Comparison of ENCODE assay signal across 21 cellular contexts in the genomic region with DNA sequence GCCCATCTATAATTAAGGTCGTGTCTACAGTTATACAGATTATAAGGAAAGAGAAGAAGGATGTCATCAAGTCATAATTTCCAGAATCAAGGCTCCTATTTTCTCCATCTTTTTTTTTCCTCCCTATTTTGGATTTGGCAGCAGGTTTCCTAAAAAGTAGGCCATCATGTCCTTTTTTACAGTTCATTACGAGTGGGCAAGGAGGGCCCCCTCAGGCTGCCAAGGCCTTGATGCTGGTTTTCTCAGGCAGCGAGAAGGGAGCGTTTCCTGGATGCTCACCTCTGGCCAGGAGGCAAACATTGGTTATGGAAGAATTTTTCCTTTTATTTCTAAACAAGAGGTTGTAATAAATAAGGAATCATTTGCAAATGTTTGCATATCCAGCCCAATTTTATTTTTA.
DNase-seq lines count a peak whose midpoint lies in the region; ATAC-seq and TF ChIP-seq lines count a peak whose summit lies in the region.
"Had no signal": no experiment of that assay in that cellular context is flagged by ENCODE, and none has a peak within 500 bp of the region (broad histone marks: within the 10 kb centered on the region; RNA-seq: fewer than 3 reads in every experiment).

No MANE protein-coding gene starts in this region.

- no peaks in the 10 kb centered on the region for H3K36me3 ChIP-seq in right atrium auricular region
- H3K36me3 ChIP-seq: BE2C, BLaER1 had no signal

- no peaks in the 10 kb centered on the region for H3K4me1 Mint-ChIP-seq in activated CD4-positive, alpha-beta memory T cell treated with anti-CD3 and anti-CD28 coated beads for 36 hours (ENCODE audit: low read depth)
- H3K4me1 Mint-ChIP-seq: CD14-positive monocyte; CD4-positive, alpha-beta memory T cell; CD8-positive, alpha-beta memory T cell had no signal

- H3K4me3 ChIP-seq in right atrium auricular region = no peak overlapping the region
- H3K4me3 ChIP-seq: BLaER1 had no signal

- H3K27ac ChIP-seq in right atrium auricular region = no peak overlapping the region
- H3K27ac ChIP-seq: BLaER1 had no signal

- no peak for TF ChIP-seq CTCF in right atrium auricular region (IDR thresholded peaks at IDR 0.05)

- no peak overlapping the region for H3K4me3 Mint-ChIP-seq in activated CD4-positive, alpha-beta memory T cell treated with anti-CD3 and anti-CD28 coated beads for 36 hours
- H3K4me3 Mint-ChIP-seq: CD14-positive monocyte; CD4-positive, CD25-positive, alpha-beta regulatory T cell; CD8-positive, alpha-beta memory T cell had no signal

- no peaks in the 10 kb centered on the region for H3K9me3 Mint-ChIP-seq in activated CD4-positive, alpha-beta memory T cell treated with anti-CD3 and anti-CD28 coated beads for 36 hours
- H3K9me3 Mint-ChIP-seq: CD8-positive, alpha-beta memory T cell had no signal

- no peak for ATAC-seq in left ventricle myocardium superior

- intact Hi-C loops in left ventricle myocardium superior (cut with micrococcal nuclease) = no loop called here
- intact Hi-C loops in activated CD4-positive, alpha-beta memory T cell treated with anti-CD3 and anti-CD28 coated beads for 36 hours (cut with micrococcal nuclease) = no loop called here

- no peaks in the 10 kb centered on the region for H3K9me3 ChIP-seq in right atrium auricular region
- H3K9me3 ChIP-seq: BE2C, BLaER1 had no signal

- no peaks in the 10 kb centered on the region for H3K27me3 ChIP-seq in right atrium auricular region
- H3K27me3 ChIP-seq: BE2C, BLaER1 had no signal

- POLR2A ChIA-PET in activated CD4-positive, alpha-beta memory T cell treated with anti-CD3 and anti-CD28 coated beads for 36 hours (lab: Charles Lee) = no interaction called here

- DNase-seq in left ventricle myocardium superior (peak; percentile 30), right atrium auricular region (ENCODE audit: low spot score) (no peak), cerebellar cortex (ENCODE audit: low spot score) (peak; percentile 70), amygdala (lab: John Stamatoyannopoulos, UW) (no peak)
- DNase-seq in activated CD4-positive, alpha-beta memory T cell treated with anti-CD3 and anti-CD28 coated beads for 36 hours = no peak
- DNase-seq: 8988T; ACHN; BE2C; CD4-positive, alpha-beta memory T cell; CD4-positive, CD25-positive, alpha-beta regulatory T cell; CD8-positive, alpha-beta memory T cell; COR-L47; DMS 273 treated with DMSO at 0.1 percent for 48 hours; DMS153; DMS53; DMS79; DND-41; EL; GF-D8 had no signal

- no peaks in the 10 kb centered on the region for H3K27me3 Mint-ChIP-seq in activated CD4-positive, alpha-beta memory T cell treated with anti-CD3 and anti-CD28 coated beads for 36 hours

- H3K4me1 ChIP-seq in right atrium auricular region = peaks cover 0 to 3% of the 10 kb centered on the region in 2 donors
- H3K4me1 ChIP-seq: BE2C, BLaER1 had no signal

- H3K27ac Mint-ChIP-seq in activated CD4-positive, alpha-beta memory T cell treated with anti-CD3 and anti-CD28 coated beads for 36 hours = no peak overlapping the region
- H3K27ac Mint-ChIP-seq: CD14-positive monocyte; CD4-positive, alpha-beta memory T cell; CD4-positive, CD25-positive, alpha-beta regulatory T cell; CD8-positive, alpha-beta memory T cell had no signal

- no peaks in the 10 kb centered on the region for H3K36me3 Mint-ChIP-seq in activated CD4-positive, alpha-beta memory T cell treated with anti-CD3 and anti-CD28 coated beads for 36 hours
- H3K36me3 Mint-ChIP-seq: CD14-positive monocyte; CD4-positive, alpha-beta memory T cell; CD4-positive, CD25-positive, alpha-beta regulatory T cell; CD8-positive, alpha-beta memory T cell had no signal

- CTCF ChIA-PET in activated CD4-positive, alpha-beta memory T cell treated with anti-CD3 and anti-CD28 coated beads for 36 hours (lab: Charles Lee) = no interaction called here

Comparison
In these comparisons a context has a peak if more than half of its experiments do, and no peak if none do; other contexts are left out.
1. DNase-seq: peak in left ventricle myocardium superior (single experiment) and cerebellar cortex (single experiment); none in right atrium auricular region (single experiment), amygdala (0 of 56) and activated CD4-positive, alpha-beta memory T cell treated with anti-CD3 and anti-CD28 coated beads for 36 hours (single experiment).